Comparison of ENCODE assay signal across 11 cellular contexts in the genomic region with DNA sequence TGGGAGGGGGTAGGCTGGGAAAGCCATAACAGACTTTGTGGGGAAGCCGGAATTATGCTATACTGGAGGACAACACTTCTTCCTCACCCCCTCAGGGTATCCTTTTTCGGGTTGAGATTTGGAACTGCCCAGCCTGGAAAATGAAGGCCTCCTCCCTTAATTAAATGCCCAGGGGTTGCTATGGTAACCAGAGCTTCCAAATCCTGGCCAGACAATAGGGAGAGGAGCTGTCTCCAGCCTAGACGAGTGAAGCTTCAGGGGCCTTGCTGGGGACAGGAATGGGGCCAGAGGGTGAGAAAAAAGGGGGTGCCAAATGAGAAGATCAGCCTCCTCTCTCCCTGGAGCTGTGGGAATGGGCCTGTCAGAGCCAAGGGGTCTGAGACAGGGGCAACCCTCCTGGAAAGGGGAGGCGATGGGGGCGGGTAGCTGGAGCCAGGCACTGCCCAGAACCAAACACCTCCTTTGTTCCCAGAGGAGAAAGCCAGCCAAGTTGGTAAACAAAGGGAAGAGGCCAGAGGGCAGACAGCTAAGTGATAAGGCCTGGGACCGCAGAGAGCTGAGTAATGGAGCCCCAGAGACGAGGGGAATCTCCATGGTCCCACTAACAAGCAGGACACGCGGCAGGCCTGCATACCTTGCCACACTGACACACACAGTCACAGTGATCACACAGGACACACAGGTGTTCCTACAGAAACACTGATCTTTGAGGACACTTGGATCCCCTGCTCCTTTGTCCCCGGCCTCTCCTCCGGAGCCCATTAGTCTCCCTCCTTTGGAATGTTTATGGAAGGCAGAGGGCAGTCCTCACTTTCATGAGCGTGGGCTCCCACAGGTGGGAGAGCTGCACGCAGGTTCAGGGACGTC. TPM values are rescaled to one million over a fixed set of nuclear protein-coding genes. Genes with fewer than 3 reads are reported as not detected.
DNase-seq lines count a peak whose midpoint lies in the region; ATAC-seq and TF ChIP-seq lines count a peak whose summit lies in the region.
"Had no signal": no experiment of that assay in that cellular context is flagged by ENCODE, and none has a peak within 500 bp of the region (broad histone marks: within the 10 kb centered on the region; RNA-seq: fewer than 3 reads in every experiment).

No MANE protein-coding gene starts in this region.

- POLR2A ChIA-PET in Panc1 (lab: Charles Lee) = no interaction called here

- TF ChIP-seq CTCF in Panc1 (IDR thresholded peaks at IDR 0.05) = no peak
- TF ChIP-seq CTCF in fibroblast of the aortic adventitia (IDR thresholded peaks at IDR 0.05; ENCODE audit: insufficient read depth, low read length) = no peak
- no peak for TF ChIP-seq CTCF in Peyer's patch (IDR thresholded peaks at IDR 0.05)

- H3K36me3 ChIP-seq in Panc1 (ENCODE audit: control insufficient read depth, insufficient read depth, low read length) (no peaks in the 10 kb centered on the region), Peyer's patch (no peaks in the 10 kb centered on the region)

- DNase-seq in HT-29 (ENCODE audit: low spot score) = peak; percentile 59
- no peak for DNase-seq in Panc1 (ENCODE audit: low read depth, low spot score)
- peak; percentile 39 for DNase-seq in fibroblast of the aortic adventitia (ENCODE audit: low read depth)
- DNase-seq in occipital lobe (lab: John Stamatoyannopoulos, UW) = peak; percentile 37
- DNase-seq in Ammon's horn (ENCODE audit: low spot score) = no peak
- no peak for DNase-seq in Peyer's patch
- DNase-seq in RPMI8226 = no peak
- DNase-seq: naive thymus-derived CD8-positive, alpha-beta T cell; NCI-H446 had no signal

- TF ChIP-seq POLR2A in Peyer's patch (IDR thresholded peaks at IDR 0.05) = no peak

- BruUV-seq in Panc1 (replicated peaks; lab: Mats Ljungman, UMichigan) = no TSS peak

- peak overlapping the region; percentile 37; the same call in 1 of the 2 replicates for H3K27ac ChIP-seq in Panc1 (ENCODE audit: low read length)
- H3K27ac ChIP-seq in Peyer's patch = no peak overlapping the region
- H3K27ac ChIP-seq: HL-60 had no signal

- intact Hi-C loops in Panc1 (cut with micrococcal nuclease; ENCODE audit: unreplicated experiment) = no loop called here

- H3K4me1 ChIP-seq in Panc1 (ENCODE audit: control insufficient read depth, insufficient read depth, low read length) = peaks cover 14% of the 10 kb centered on the region
- H3K4me1 ChIP-seq in Peyer's patch = no peaks in the 10 kb centered on the region

- no peak overlapping the region for H3K4me3 ChIP-seq in Panc1 (ENCODE audit: low read depth in 2 of 2, low read length in 2 of 2)
- no peak overlapping the region for H3K4me3 ChIP-seq in fibroblast of the aortic adventitia (ENCODE audit: low read depth, low read length)
- H3K4me3 ChIP-seq in Peyer's patch = no peak overlapping the region

- in situ Hi-C loops in Panc1 (cut with HindIII; ENCODE audit: low pct_unique_long_range_greater_than_20kb, low sequenced_read_pairs) = no loop called here

- ATAC-seq in Panc1 (peak; percentile 61), HG02981 (IDR thresholded peaks at IDR 0.05; ENCODE audit: unreplicated experiment) (no peak)
- ATAC-seq: naive thymus-derived CD8-positive, alpha-beta T cell had no signal

- H3K27me3 ChIP-seq in Panc1 (ENCODE audit: control insufficient read depth, insufficient read depth, low read length) = no peaks in the 10 kb centered on the region
- H3K27me3 ChIP-seq in Peyer's patch = no peaks in the 10 kb centered on the region

- H3K9me3 ChIP-seq in Panc1 (ENCODE audit: control insufficient read depth, insufficient read depth, low read depth, low read length) (no peaks in the 10 kb centered on the region), Peyer's patch (no peaks in the 10 kb centered on the region)

- CTCF ChIA-PET in Panc1 (lab: Charles Lee) = interaction anchor here (0.7 to 2.2 kb wide), 3 partner anchors 28 to 105 kb away, joined by 4 to 9 read pairs (median 5); a partner anchor contains a TSS

RNA-seq across cellular contexts. Expression of a gene that starts 17.9 kb away (rescaled TPM):
- total RNA-seq in HT-29 (2014; rRNA removed; shearing (Covaris generic)) = 8.7 and 9.8 TPM in 2 replicates
- 0.44 TPM for total RNA-seq in Panc1 (2021; ENCODE audit: unreplicated experiment)
- polyA plus RNA-seq in Panc1 (2012; ENCODE audit: insufficient read length) = 0.68 TPM
- total RNA-seq in fibroblast of the aortic adventitia (ENCODE audit: low replicate concordance) = 0.72 TPM in 1 of 2 replicates, not detected in the other
- total RNA-seq in occipital lobe = 22.9 TPM
- total RNA-seq in Peyer's patch = 1 to 10 TPM in 2 of 4 donors, under 1 TPM in 1, not detected in 1; 0.80 to 2.2 (median 1.6) TPM

RNA-seq across cellular contexts. Expression of a gene that starts 31.6 kb away (rescaled TPM):
- total RNA-seq in HT-29 (2014; rRNA removed; shearing (Covaris generic)) = 103 and 104 TPM in 2 replicates
- total RNA-seq in Panc1 (2021; ENCODE audit: unreplicated experiment) (130 TPM), fibroblast of the aortic adventitia (ENCODE audit: low replicate concordance) (54.1 and 151 TPM in 2 replicates), occipital lobe (48.8 TPM), Peyer's patch (100 to 1,000 TPM in 2 of 4 donors, 10 to 100 TPM in 2; 68.0 to 143 (median 104) TPM)
- 119 TPM for polyA plus RNA-seq in Panc1 (2012; ENCODE audit: insufficient read length)

RNA-seq across cellular contexts. Expression of a gene that starts 41.8 kb away (rescaled TPM):
- total RNA-seq in HT-29 (2014; rRNA removed; shearing (Covaris generic)) = 16.5 and 19.1 TPM in 2 replicates
- 21.1 TPM for total RNA-seq in Panc1 (2021; ENCODE audit: unreplicated experiment)
- 12.8 TPM for polyA plus RNA-seq in Panc1 (2012; ENCODE audit: insufficient read length)
- total RNA-seq in fibroblast of the aortic adventitia (ENCODE audit: low replicate concordance) = 4.8 and 23.8 TPM in 2 replicates
- total RNA-seq in occipital lobe = 3.6 TPM
- 10 to 100 TPM in 2 of 4 donors, 1 to 10 TPM in 2; 7.5 to 26.9 (median 12.6) TPM for total RNA-seq in Peyer's patch

Comparison
In these comparisons a context has a peak if more than half of its experiments do, and no peak if none do; other contexts are left out.
1. DNase-seq: peak in HT-29 (single experiment), fibroblast of the aortic adventitia (single experiment) and occipital lobe (single experiment); none in Panc1 (single experiment), Ammon's horn (single experiment), Peyer's patch (0 of 3) and RPMI8226 (single experiment).